Comparison of ENCODE assay signal across 8 cellular contexts in genomic region chr18:50266248-50266704, GRCh38.
DNase-seq lines count a peak whose midpoint lies in the region; ATAC-seq and TF ChIP-seq lines count a peak whose summit lies in the region.

A gene with protein sequence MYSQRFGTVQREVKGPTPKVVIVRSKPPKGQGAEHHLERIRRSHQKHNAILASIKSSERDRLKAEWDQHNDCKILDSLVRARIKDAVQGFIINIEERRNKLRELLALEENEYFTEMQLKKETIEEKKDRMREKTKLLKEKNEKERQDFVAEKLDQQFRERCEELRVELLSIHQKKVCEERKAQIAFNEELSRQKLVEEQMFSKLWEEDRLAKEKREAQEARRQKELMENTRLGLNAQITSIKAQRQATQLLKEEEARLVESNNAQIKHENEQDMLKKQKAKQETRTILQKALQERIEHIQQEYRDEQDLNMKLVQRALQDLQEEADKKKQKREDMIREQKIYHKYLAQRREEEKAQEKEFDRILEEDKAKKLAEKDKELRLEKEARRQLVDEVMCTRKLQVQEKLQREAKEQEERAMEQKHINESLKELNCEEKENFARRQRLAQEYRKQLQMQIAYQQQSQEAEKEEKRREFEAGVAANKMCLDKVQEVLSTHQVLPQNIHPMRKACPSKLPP (minus strand): TSS chr18:50266495. CDS start chr18:50266404, 91 bp downstream.

- peak within 1 kb of the TSS; percentile 84 for H3K4me3 Mint-ChIP-seq in T-helper 2 cell treated with Interferon-gamma antibody and Interleukin-4, amounts not matched to agents 5 μg/mL and 100 μg/mL, for 36 hours

- peak; percentile 51 for DNase-seq in NCI-H1694 (lab: John Stamatoyannopoulos, UW)
- DNase-seq in T-helper 2 cell treated with Interferon-gamma antibody and Interleukin-4, amounts not matched to agents 5 μg/mL and 100 μg/mL, for 36 hours (ENCODE audit: low spot score), result peak; percentile 86
- DNase-seq in astrocyte of the cerebellum (ENCODE audit: low read depth), result peak; percentile 49
- DNase-seq in hypothalamus (lab: John Stamatoyannopoulos, UW), result peak; percentile 29 to 92 (median 82)
- peak; percentile 94 for DNase-seq in retina
- no peak for DNase-seq in cerebellar nuclear complex (lab: John Stamatoyannopoulos, UW)

- H3K4me1 Mint-ChIP-seq in T-helper 2 cell treated with Interferon-gamma antibody and Interleukin-4, amounts not matched to agents 5 μg/mL and 100 μg/mL, for 36 hours (ENCODE audit: low read depth), result peaks cover 15% of the 10 kb centered on the region

- peaks cover 11% of the 10 kb centered on the region for H3K27me3 Mint-ChIP-seq in T-helper 2 cell treated with Interferon-gamma antibody and Interleukin-4, amounts not matched to agents 5 μg/mL and 100 μg/mL, for 36 hours (ENCODE audit: low read depth)

- peaks cover 17% of the 10 kb centered on the region for H3K36me3 Mint-ChIP-seq in T-helper 2 cell treated with Interferon-gamma antibody and Interleukin-4, amounts not matched to agents 5 μg/mL and 100 μg/mL, for 36 hours (ENCODE audit: low read depth)

- H3K9me3 Mint-ChIP-seq in T-helper 2 cell treated with Interferon-gamma antibody and Interleukin-4, amounts not matched to agents 5 μg/mL and 100 μg/mL, for 36 hours, result no peaks in the 10 kb centered on the region

- H3K27ac Mint-ChIP-seq in T-helper 2 cell treated with Interferon-gamma antibody and Interleukin-4, amounts not matched to agents 5 μg/mL and 100 μg/mL, for 36 hours, result peak within 1 kb of the TSS; percentile 29

- in situ Hi-C loops in astrocyte of the cerebellum (cut with HindIII; ENCODE audit: low sequenced_read_pairs), result no loop called here

- no peak for TF ChIP-seq CTCF in astrocyte of the cerebellum (IDR thresholded peaks at IDR 0.05; ENCODE audit: low read depth, low read length, missing control alignments)

- peak within 1 kb of the TSS; percentile 71 for H3K4me3 ChIP-seq in astrocyte of the cerebellum (ENCODE audit: low read depth, low read length)

- ATAC-seq in GM18498 (IDR thresholded peaks at IDR 0.05; ENCODE audit: unreplicated experiment) (peak; percentile 82), HG02884 (IDR thresholded peaks at IDR 0.05; ENCODE audit: unreplicated experiment) (peak; percentile 79)

Comparison
In these comparisons a context has a peak if more than half of its experiments do, and no peak if none do; other contexts are left out.
1. DNase-seq: peak in NCI-H1694 (single experiment), T-helper 2 cell treated with Interferon-gamma antibody and Interleukin-4, amounts not matched to agents 5 μg/mL and 100 μg/mL, for 36 hours (single experiment), astrocyte of the cerebellum (single experiment), hypothalamus (51 of 51) and retina (single experiment); none in cerebellar nuclear complex (0 of 2).